In the genomic region with DNA sequence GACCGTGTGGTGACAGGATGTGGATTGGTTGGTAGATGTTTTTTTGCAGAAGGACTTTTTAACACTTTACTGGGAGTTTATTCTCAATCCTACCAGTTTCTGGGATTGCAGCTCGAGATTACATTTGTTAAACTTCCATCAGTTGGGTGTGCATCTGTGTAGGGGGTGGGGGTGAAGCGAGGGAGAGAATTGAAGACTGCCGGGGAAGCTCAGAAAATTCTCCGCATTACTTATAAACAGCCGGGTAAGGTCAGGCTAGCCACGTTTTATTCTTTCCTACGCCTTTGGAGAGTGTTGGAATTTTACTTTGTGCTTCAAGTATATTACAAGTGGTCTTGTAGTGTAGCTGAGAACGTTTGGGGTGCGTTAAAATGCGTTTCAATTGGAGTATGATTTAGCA, we compare ENCODE assay signal across 8 cellular contexts. TPM values are rescaled to one million over a fixed set of nuclear protein-coding genes. Genes with fewer than 3 reads are reported as not detected.
DNase-seq lines count a peak whose midpoint lies in the region; ATAC-seq and TF ChIP-seq lines count a peak whose summit lies in the region.

No MANE protein-coding gene starts in this region.

- H3K9me3 ChIP-seq in right atrium auricular region (no peaks in the 10 kb centered on the region), upper lobe of right lung (no peaks in the 10 kb centered on the region)

- intact Hi-C loops in left ventricle myocardium superior (cut with micrococcal nuclease) = no loop called here
- intact Hi-C loops in lower leg skin (cut with DNase I; ENCODE audit: low total_unique reads) = no loop called here
- intact Hi-C loops in upper lobe of right lung (cut with DNase I) = no loop called here

- no peaks in the 10 kb centered on the region for H3K27me3 ChIP-seq in right atrium auricular region
- no peaks in the 10 kb centered on the region for H3K27me3 ChIP-seq in upper lobe of right lung

- DNase-seq in right atrium auricular region (ENCODE audit: low spot score) (no peak), left ventricle myocardium superior (no peak), lower leg skin (ENCODE audit: low spot score in 2 of 2) (no peak), upper lobe of right lung (no peak), HuH-7.5 (ENCODE audit: low spot score) (no peak)

- TF ChIP-seq CTCF in right atrium auricular region (IDR thresholded peaks at IDR 0.05) (no peak), lower leg skin (IDR thresholded peaks at IDR 0.05) (no peak), upper lobe of right lung (IDR thresholded peaks at IDR 0.05) (no peak)

- WGBS in lower leg skin, 2 donors = 22 to 33% methylated on average over 11 of the region's 11 CpGs

- H3K4me1 ChIP-seq in right atrium auricular region (peaks cover 0 to 14% of the 10 kb centered on the region in 2 donors), upper lobe of right lung (peaks cover 13% of the 10 kb centered on the region)

- H3K4me3 ChIP-seq in right atrium auricular region (peak overlapping the region; percentile 69 to 71), lower leg skin (ENCODE audit: low read depth, poor library complexity, severe bottlenecking) (peak overlapping the region; percentile 65), upper lobe of right lung (peak overlapping the region; percentile 72)

- ATAC-seq in left ventricle myocardium superior = no peak
- ATAC-seq in upper lobe of right lung = no peak
- ATAC-seq in GM18907 (IDR thresholded peaks at IDR 0.05; ENCODE audit: unreplicated experiment) = no peak
- no peak for ATAC-seq in HG02884 (IDR thresholded peaks at IDR 0.05; ENCODE audit: unreplicated experiment)

- TF ChIP-seq POLR2A in lower leg skin (IDR thresholded peaks at IDR 0.05) = no peak

- no peaks in the 10 kb centered on the region for H3K36me3 ChIP-seq in right atrium auricular region
- H3K36me3 ChIP-seq in upper lobe of right lung = no peaks in the 10 kb centered on the region

- H3K27ac ChIP-seq in right atrium auricular region (peak overlapping the region in 1 of 2 donors; percentile 66), angular gyrus (ENCODE audit: low read depth, low read length) (peak overlapping the region; percentile 22), upper lobe of right lung (no peak overlapping the region)

RNA-seq across cellular contexts. Expression of a gene that starts 1.1 kb away (rescaled TPM):
- total RNA-seq in right atrium auricular region = 1 to 10 TPM; 8.2 to 9.0 TPM
- 8.3 TPM for total RNA-seq in left ventricle myocardium superior
- 1 to 10 TPM; 2.7 to 8.5 (median 6.6) TPM for total RNA-seq in lower leg skin
- total RNA-seq in upper lobe of right lung = 15.6 TPM
